In genomic region chr3:1591327-1592028, GRCh38 we compare ENCODE assay signal across 29 cellular contexts.
"Had no signal": no experiment of that assay in that cellular context is flagged by ENCODE, and none has a peak within 500 bp of the region (broad histone marks: within the 10 kb centered on the region; RNA-seq: fewer than 3 reads in every experiment).

No MANE protein-coding gene starts in this region.

- H3K27me3 ChIP-seq: brain microvascular endothelial cell, esophagus squamous epithelium had no signal

- FAIRE-seq: astrocyte, endometrium, endothelial cell of umbilical vein had no signal

- H3K36me3 ChIP-seq: brain microvascular endothelial cell, esophagus squamous epithelium, WERI-Rb-1 had no signal

- ATAC-seq: activated CD4-positive, CD25-positive, alpha-beta regulatory T cell treated with anti-CD3 and anti-CD28 coated beads, Interleukin-2, amount 50 U/mL, for 24 hours; activated CD8-positive, alpha-beta memory T cell treated with anti-CD3 and anti-CD28 coated beads, Interleukin-2, amount 10 ng/mL, durations not matched to agents 7 days and 5 days; T-helper 17 cell had no signal

- H3K4me3 ChIP-seq: esophagus squamous epithelium had no signal

- DNase-seq: activated B cell treated with CpG ODN at 0.5 μM for 24 hours; activated CD4-positive, alpha-beta memory T cell treated with anti-CD3 and anti-CD28 coated beads, Interleukin-2, amount 10 ng/mL, durations not matched to agents 7 days and 5 days; activated CD4-positive, alpha-beta T cell treated with anti-CD3 and anti-CD28 coated beads, Interleukin-2, amount 10 ng/mL, durations not matched to agents 7 days and 5 days; activated CD4-positive, alpha-beta T cell treated with anti-CD3 and anti-CD28 coated beads, Interleukin-2, amount 50 U/mL, for 4 hours; activated CD8-positive, alpha-beta memory T cell treated with anti-CD3 and anti-CD28 coated beads, Interleukin-2, amount 10 ng/mL, durations not matched to agents 7 days and 5 days; activated CD8-positive, alpha-beta memory T cell treated with anti-CD3 and anti-CD28 coated beads, Interleukin-2, amount 50 U/mL, for 4 hours; activated gamma-delta T cell treated with Interleukin-2 at 50 U/mL for 16 hours; activated naive CD4-positive, alpha-beta T cell treated with anti-CD3 and anti-CD28 coated beads, Interleukin-2, amount 50 U/mL, for 16 hours; activated naive CD4-positive, alpha-beta T cell treated with Interleukin-2 at 50 U/mL for 16 hours; activated T-cell treated with anti-CD3 and anti-CD28 coated beads, Interleukin-2, amount 50 U/mL, for 1 hour; activated T-cell treated with anti-CD3 and anti-CD28 coated beads, Interleukin-2, amount 50 U/mL, for 48 hours; amniotic stem cell; anterior cingulate cortex; brain microvascular endothelial cell; caudate nucleus; cortex of kidney; dermis blood vessel endothelial cell; effector CD8-positive, alpha-beta T cell; esophagus squamous epithelium; head of caudate nucleus; T-helper 1 cell; T-helper 17 cell; T1000; WERI-Rb-1 had no signal

- H3K27ac ChIP-seq: brain microvascular endothelial cell, epithelial cell of prostate, esophagus squamous epithelium, WERI-Rb-1 had no signal

- H3K4me1 ChIP-seq: esophagus squamous epithelium had no signal
